Comparison of ENCODE assay signal across 8 cellular contexts in the genomic region with DNA sequence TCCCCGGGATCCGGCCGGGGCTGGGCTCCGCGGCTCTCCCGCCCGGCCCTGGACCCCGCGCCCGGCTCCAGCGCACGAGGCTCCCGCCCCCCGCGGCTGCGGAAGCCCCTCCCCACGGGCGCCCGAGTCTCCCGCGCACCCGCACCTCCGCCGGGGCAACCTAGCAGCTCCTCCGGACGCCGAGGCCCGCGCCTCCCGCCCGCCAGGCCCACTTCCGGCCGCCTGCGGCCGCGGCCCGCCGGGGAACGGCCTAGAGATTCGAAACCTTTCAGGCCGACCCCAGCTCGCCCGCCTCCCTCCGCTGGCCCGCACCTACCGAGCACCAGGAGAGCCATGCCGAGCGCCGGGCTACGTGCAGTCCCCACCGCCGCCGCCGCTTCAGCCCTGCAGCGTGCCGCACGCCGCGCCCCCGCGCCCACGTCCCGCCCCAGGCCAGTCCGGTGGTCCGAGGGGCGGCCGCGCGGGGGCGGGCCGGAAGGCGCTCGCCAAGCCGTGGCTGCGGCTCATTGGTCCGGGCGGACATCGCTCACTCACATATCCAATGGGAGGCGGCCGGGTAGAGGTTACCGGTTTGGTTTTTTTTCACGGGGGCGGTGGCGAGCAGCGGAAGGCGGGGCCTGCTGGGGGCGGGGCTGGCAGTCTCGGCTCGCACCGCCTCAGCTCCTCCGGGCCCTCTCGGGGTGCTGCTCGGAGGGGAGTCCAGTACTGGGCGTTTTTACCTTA. TPM values are rescaled to one million over a fixed set of nuclear protein-coding genes. Genes with fewer than 3 reads are reported as not detected.
DNase-seq lines count a peak whose midpoint lies in the region; ATAC-seq and TF ChIP-seq lines count a peak whose summit lies in the region.

A gene with protein sequence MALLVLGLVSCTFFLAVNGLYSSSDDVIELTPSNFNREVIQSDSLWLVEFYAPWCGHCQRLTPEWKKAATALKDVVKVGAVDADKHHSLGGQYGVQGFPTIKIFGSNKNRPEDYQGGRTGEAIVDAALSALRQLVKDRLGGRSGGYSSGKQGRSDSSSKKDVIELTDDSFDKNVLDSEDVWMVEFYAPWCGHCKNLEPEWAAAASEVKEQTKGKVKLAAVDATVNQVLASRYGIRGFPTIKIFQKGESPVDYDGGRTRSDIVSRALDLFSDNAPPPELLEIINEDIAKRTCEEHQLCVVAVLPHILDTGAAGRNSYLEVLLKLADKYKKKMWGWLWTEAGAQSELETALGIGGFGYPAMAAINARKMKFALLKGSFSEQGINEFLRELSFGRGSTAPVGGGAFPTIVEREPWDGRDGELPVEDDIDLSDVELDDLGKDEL (minus strand): TSS at position 424 of the 723 bp plus-strand sequence. CDS start 89 bp downstream, at position 335.

- H3K36me3 ChIP-seq in SJSA1 (peaks cover 34% of the 10 kb centered on the region), neuronal stem cell (replicated peaks in 1 of 2; ENCODE audit: control insufficient read depth in 2 of 2, insufficient read depth in 2 of 2, low read length in 2 of 2) (peaks cover 0 to 24% of the 10 kb centered on the region in 2 donors), subcutaneous abdominal adipose tissue (ENCODE audit: control insufficient read depth in 5 of 5, insufficient read depth in 5 of 5, low read length in 5 of 5) (no peaks in the 10 kb centered on the region)

- H3K27ac ChIP-seq in SJSA1: peak within 1 kb of the TSS; percentile 88
- peak within 1 kb of the TSS; percentile 92 for H3K27ac ChIP-seq in foreskin keratinocyte
- peak within 1 kb of the TSS; percentile 85 for H3K27ac ChIP-seq in neuronal stem cell (replicated peaks; ENCODE audit: low read length)
- H3K27ac ChIP-seq in subcutaneous abdominal adipose tissue (ENCODE audit: low read depth, low read length): peak within 1 kb of the TSS; percentile 62

- no peak within 1 kb of the TSS for H4K8ac ChIP-seq in neuronal stem cell (ENCODE audit: low read depth, low read length)

- peak; percentile 93 for ATAC-seq in foreskin keratinocyte

- DNase-seq in GM04503 (ENCODE audit: low read depth) (peak; percentile 71), HFF-Myc (ENCODE audit: extremely low read depth, low read depth) (peak; percentile 83), MV-4-11 (lab: John Stamatoyannopoulos, UW) (peak; percentile 93), SJSA1 (ENCODE audit: low read depth in 1 of 2, low spot score in 2 of 2) (peak; percentile 94 to 98), foreskin keratinocyte (peak; percentile 72 to 84), neuronal stem cell (ENCODE audit: low spot score) (peak; percentile 96)
- peak; percentile 77 to 90 (median 86) for DNase-seq in activated naive CD4-positive, alpha-beta T cell (lab: John Stamatoyannopoulos, UW)

- H3K9ac ChIP-seq in neuronal stem cell (ENCODE audit: low read depth, low read length, poor library complexity): peak within 1 kb of the TSS; percentile 89
- H3K9ac ChIP-seq in subcutaneous abdominal adipose tissue (ENCODE audit: low read length in 5 of 5): peak within 1 kb of the TSS; percentile 57 to 92 (median 85)

- no peak within 1 kb of the TSS for H3K4ac ChIP-seq in neuronal stem cell (ENCODE audit: low read length)

- H4K91ac ChIP-seq in neuronal stem cell (ENCODE audit: low read depth, low read length, poor library complexity): no peak within 1 kb of the TSS

- H2AFZ ChIP-seq in neuronal stem cell (ENCODE audit: low read length): peak within 1 kb of the TSS; percentile 91

- H2BK5ac ChIP-seq in neuronal stem cell (ENCODE audit: low read length): peak within 1 kb of the TSS; percentile 93

- H3K4me3 ChIP-seq in HFF-Myc (replicated peaks; ENCODE audit: low read depth, low read length) (peak within 1 kb of the TSS; percentile 89), SJSA1 (peak within 1 kb of the TSS; percentile 100), neuronal stem cell (ENCODE audit: low read length in 2 of 2) (peak within 1 kb of the TSS; percentile 76 to 93), subcutaneous abdominal adipose tissue (ENCODE audit: low read depth in 1 of 5, low read length in 5 of 5) (peak within 1 kb of the TSS; percentile 66 to 88 (median 78))

- H3K27me3 ChIP-seq in SJSA1 (replicated peaks): no peaks in the 10 kb centered on the region
- H3K27me3 ChIP-seq in foreskin keratinocyte: no peaks in the 10 kb centered on the region
- H3K27me3 ChIP-seq in neuronal stem cell (ENCODE audit: control insufficient read depth in 3 of 3, insufficient read depth in 3 of 3, low read depth in 1 of 3, low read length in 3 of 3): peaks cover 0 to 7% (median 0%) of the 10 kb centered on the region in 3 experiments
- no peaks in the 10 kb centered on the region for H3K27me3 ChIP-seq in subcutaneous abdominal adipose tissue (ENCODE audit: control insufficient read depth in 5 of 5, insufficient read depth in 4 of 5, low read length in 5 of 5)

- peak within 1 kb of the TSS; percentile 94 for H3K18ac ChIP-seq in neuronal stem cell (ENCODE audit: low read length)

- H3K9me3 ChIP-seq in SJSA1 (replicated peaks) (peaks cover 3% of the 10 kb centered on the region; the same call in 1 of the 2 replicates), neuronal stem cell (replicated peaks in 1 of 2; ENCODE audit: control insufficient read depth in 2 of 2, insufficient read depth in 1 of 2, low read depth in 1 of 2, low read length in 2 of 2) (no peaks in the 10 kb centered on the region), subcutaneous abdominal adipose tissue (ENCODE audit: control insufficient read depth in 5 of 5, low read length in 5 of 5) (no peaks in the 10 kb centered on the region)

- H3K14ac ChIP-seq in neuronal stem cell (ENCODE audit: low read length): peak within 1 kb of the TSS; percentile 76

- H2BK12ac ChIP-seq in neuronal stem cell (ENCODE audit: low read length): peak within 1 kb of the TSS; percentile 4

- H2BK120ac ChIP-seq in neuronal stem cell (ENCODE audit: low read depth, low read length): no peak within 1 kb of the TSS

- H3K4me2 ChIP-seq in neuronal stem cell (ENCODE audit: insufficient read depth, low read length, poor library complexity, severe bottlenecking): peak within 1 kb of the TSS; percentile 88

- peak within 1 kb of the TSS; percentile 100 for H3K23ac ChIP-seq in neuronal stem cell (ENCODE audit: low read depth, low read length, poor library complexity)

- H3K79me1 ChIP-seq in neuronal stem cell (ENCODE audit: low read depth, low read length): peaks cover 7% of the 10 kb centered on the region

- peak within 1 kb of the TSS; percentile 42 for H2AK5ac ChIP-seq in neuronal stem cell (ENCODE audit: low read depth, low read length)

- peak within 1 kb of the TSS; percentile 72 for H2BK15ac ChIP-seq in neuronal stem cell (ENCODE audit: low read length)

- H3K4me1 ChIP-seq in SJSA1 (replicated peaks) (peaks cover 19% of the 10 kb centered on the region), foreskin keratinocyte (peaks cover 17% of the 10 kb centered on the region), neuronal stem cell (ENCODE audit: control insufficient read depth in 2 of 2, insufficient read depth in 1 of 2, low read depth in 1 of 2, low read length in 2 of 2) (peaks cover 11 to 20% of the 10 kb centered on the region in 2 donors), subcutaneous abdominal adipose tissue (ENCODE audit: control insufficient read depth in 5 of 5, insufficient read depth in 5 of 5, low read length in 5 of 5) (peaks cover 7 to 42% (median 37%) of the 10 kb centered on the region in 5 donors)

- no CpG with 5 or more reads among the region's 94 CpGs for WGBS in neuronal stem cell (ENCODE audit: extremely low coverage in 2 of 2, insufficient read length in 2 of 2, insufficient replicate concordance in 1 of 2), 2 donors

- no peak for TF ChIP-seq CTCF in HFF-Myc (IDR thresholded peaks at IDR 0.05; ENCODE audit: low read depth, low read length, missing control alignments)
- peak; percentile 10 for TF ChIP-seq CTCF in foreskin keratinocyte (conservative IDR thresholded peaks at IDR 0.05)

RNA-seq across cellular contexts. Expression of the gene that starts here (rescaled TPM):
- total RNA-seq in SJSA1 (2014; rRNA removed; shearing (Covaris generic)): 327 and 408 TPM in 2 replicates
- 347 and 395 TPM in 2 replicates for total RNA-seq in foreskin keratinocyte
- 299 and 317 TPM in 2 replicates for polyA plus RNA-seq in foreskin keratinocyte
- polyA plus RNA-seq in neuronal stem cell (2013, experiment 1 of 2): 174 TPM
- 169 TPM for polyA plus RNA-seq in neuronal stem cell (2013, experiment 2 of 2)

Comparison
In these comparisons a context has a peak if more than half of its experiments do, and no peak if none do; other contexts are left out.
1. Peak in every context shown above with its lines: DNase-seq, ATAC-seq, H3K4me3 ChIP-seq and H3K27ac ChIP-seq.